13 cellular contexts compared by ENCODE assay signal in the genomic region with DNA sequence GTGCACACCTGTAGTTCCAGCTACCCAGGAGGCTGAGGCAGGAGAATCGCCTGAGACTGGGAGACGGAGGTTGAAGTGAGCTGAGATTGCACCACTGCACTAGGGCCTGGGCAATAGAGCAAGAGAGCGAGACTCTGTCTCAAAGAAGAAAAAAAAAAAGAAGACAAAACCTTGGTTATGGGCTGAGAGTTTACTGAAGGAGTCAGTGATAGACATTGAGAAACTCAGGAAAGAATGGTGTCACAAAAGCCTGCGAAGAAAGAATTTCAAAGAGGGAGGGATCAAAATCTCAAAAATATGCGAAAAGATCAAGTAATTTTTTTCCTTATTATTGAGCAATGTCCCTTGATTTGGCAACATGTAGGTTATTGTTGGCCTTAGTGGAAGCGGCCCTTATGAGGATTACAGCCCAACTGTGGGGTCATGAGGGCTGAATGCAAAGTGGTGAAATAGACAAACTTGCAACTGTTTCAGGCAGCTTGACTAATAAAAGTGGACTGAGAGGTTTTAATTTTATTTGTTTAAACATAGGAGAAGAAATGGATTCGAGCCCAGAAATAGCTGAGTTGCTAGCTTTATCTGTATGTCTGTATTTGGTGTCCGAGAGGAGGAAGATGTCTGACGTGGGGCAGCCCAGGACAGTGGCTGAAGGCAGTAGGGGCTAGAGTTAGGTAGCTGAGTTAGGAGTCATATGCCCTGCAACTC. TPM values are rescaled to one million over a fixed set of nuclear protein-coding genes. Genes with fewer than 3 reads are reported as not detected.
A peak's percentile ranks its signal among the peaks of the same experiment; 100 is the strongest.
DNase-seq lines count a peak whose midpoint lies in the region; ATAC-seq and TF ChIP-seq lines count a peak whose summit lies in the region.
"Had no signal": no experiment of that assay in that cellular context is flagged by ENCODE, and none has a peak within 500 bp of the region (broad histone marks: within the 10 kb centered on the region; RNA-seq: fewer than 3 reads in every experiment).

No MANE protein-coding gene starts in this region.

- no peaks in the 10 kb centered on the region for H3K9me3 ChIP-seq in tibial artery

- H3K36me3 Mint-ChIP-seq in brain, result peaks cover 34% of the 10 kb centered on the region
- peaks cover 7% of the 10 kb centered on the region for H3K36me3 Mint-ChIP-seq in activated CD8-positive, alpha-beta memory T cell treated with anti-CD3 and anti-CD28 coated beads, Interleukin-2, amount 10 ng/mL, durations not matched to agents 7 days and 5 days

- CTCF ChIA-PET in activated CD8-positive, alpha-beta memory T cell treated with anti-CD3 and anti-CD28 coated beads, Interleukin-2, amount 10 ng/mL, durations not matched to agents 7 days and 5 days (lab: Charles Lee), result interaction anchor here (0.7 to 1.1 kb wide), 2 partner anchors 26 to 169 kb away, joined by 3 to 5 read pairs; no protein-coding TSS in a partner anchor

- DNase-seq in HCEC 1CT, result peak; percentile 91
- DNase-seq in left colon, result peak in 1 of 2 donors; percentile 36
- DNase-seq in tibial artery, result peak; percentile 63 to 70
- no peak for DNase-seq in activated CD8-positive, alpha-beta memory T cell treated with anti-CD3 and anti-CD28 coated beads, Interleukin-2, amount 10 ng/mL, durations not matched to agents 7 days and 5 days
- DNase-seq: activated CD4-positive, CD25-positive, alpha-beta regulatory T cell treated with anti-CD3 and anti-CD28 coated beads, Interleukin-2, amount 50 U/mL, for 72 hours; activated gamma-delta T cell; naive thymus-derived CD8-positive, alpha-beta T cell; RPMI8226 had no signal

- peaks cover 8% of the 10 kb centered on the region for H3K4me1 Mint-ChIP-seq in brain
- H3K4me1 Mint-ChIP-seq in activated CD8-positive, alpha-beta memory T cell treated with anti-CD3 and anti-CD28 coated beads, Interleukin-2, amount 10 ng/mL, durations not matched to agents 7 days and 5 days, result no peaks in the 10 kb centered on the region
- H3K4me1 Mint-ChIP-seq: IgD-negative memory B cell; naive thymus-derived CD8-positive, alpha-beta T cell had no signal

- no peaks in the 10 kb centered on the region for H3K9me3 Mint-ChIP-seq in brain
- H3K9me3 Mint-ChIP-seq in activated CD8-positive, alpha-beta memory T cell treated with anti-CD3 and anti-CD28 coated beads, Interleukin-2, amount 10 ng/mL, durations not matched to agents 7 days and 5 days (ENCODE audit: low read depth), result no peaks in the 10 kb centered on the region
- H3K9me3 Mint-ChIP-seq: stimulated activated naive CD8-positive, alpha-beta T cell treated with anti-CD3 and anti-CD28 coated beads, Interleukin-15, Interleukin-2, amounts not matched to agents 100 ng/mL and 50 ng/mL, for 24 hours had no signal

- H3K4me3 Mint-ChIP-seq in brain, result peak overlapping the region in 1 of 5 experiments; percentile 61
- no peak overlapping the region for H3K4me3 Mint-ChIP-seq in activated CD8-positive, alpha-beta memory T cell treated with anti-CD3 and anti-CD28 coated beads, Interleukin-2, amount 10 ng/mL, durations not matched to agents 7 days and 5 days
- H3K4me3 Mint-ChIP-seq: IgD-negative memory B cell; naive thymus-derived CD8-positive, alpha-beta T cell; stimulated activated naive CD8-positive, alpha-beta T cell treated with anti-CD3 and anti-CD28 coated beads, Interleukin-15, Interleukin-2, amounts not matched to agents 100 ng/mL and 50 ng/mL, for 24 hours had no signal

- H3K36me3 ChIP-seq in tibial artery, result peaks cover 32 to 55% (median 32%) of the 10 kb centered on the region in 3 donors

- no peaks in the 10 kb centered on the region for H3K4me1 ChIP-seq in tibial artery

- peak overlapping the region in 4 of 5 experiments; percentile 9 to 90 (median 72) for H3K27ac Mint-ChIP-seq in brain
- H3K27ac Mint-ChIP-seq in activated CD8-positive, alpha-beta memory T cell treated with anti-CD3 and anti-CD28 coated beads, Interleukin-2, amount 10 ng/mL, durations not matched to agents 7 days and 5 days, result no peak overlapping the region
- H3K27ac Mint-ChIP-seq: stimulated activated naive CD8-positive, alpha-beta T cell treated with anti-CD3 and anti-CD28 coated beads, Interleukin-15, Interleukin-2, amounts not matched to agents 100 ng/mL and 50 ng/mL, for 24 hours had no signal

- ATAC-seq in left colon (peak; percentile 20), GM18909 (IDR thresholded peaks at IDR 0.05; ENCODE audit: poor library complexity, unreplicated experiment) (no peak), GM18858 (IDR thresholded peaks at IDR 0.05; ENCODE audit: unreplicated experiment) (no peak)
- no peak for ATAC-seq in activated CD8-positive, alpha-beta memory T cell treated with anti-CD3 and anti-CD28 coated beads, Interleukin-2, amount 10 ng/mL, durations not matched to agents 7 days and 5 days
- ATAC-seq: naive thymus-derived CD8-positive, alpha-beta T cell had no signal

- intact Hi-C loops in left colon (cut with DNase I, micrococcal nuclease) (no loop called here), tibial artery (cut with DNase I; ENCODE audit: low total_unique reads) (no loop called here)

- TF ChIP-seq CTCF in brain (conservative IDR thresholded peaks at IDR 0.05) (no peak), tibial artery (IDR thresholded peaks at IDR 0.05) (no peak)

- no peaks in the 10 kb centered on the region for H3K27me3 ChIP-seq in tibial artery

- no peaks in the 10 kb centered on the region for H3K27me3 Mint-ChIP-seq in brain
- no peaks in the 10 kb centered on the region for H3K27me3 Mint-ChIP-seq in activated CD8-positive, alpha-beta memory T cell treated with anti-CD3 and anti-CD28 coated beads, Interleukin-2, amount 10 ng/mL, durations not matched to agents 7 days and 5 days
- H3K27me3 Mint-ChIP-seq: IgD-negative memory B cell; naive thymus-derived CD8-positive, alpha-beta T cell; stimulated activated naive CD8-positive, alpha-beta T cell treated with anti-CD3 and anti-CD28 coated beads, Interleukin-15, Interleukin-2, amounts not matched to agents 100 ng/mL and 50 ng/mL, for 24 hours had no signal

- no peak overlapping the region for H3K4me3 ChIP-seq in tibial artery

- H3K27ac ChIP-seq in tibial artery, result peak overlapping the region in 1 of 2 donors; percentile 19

RNA-seq across cellular contexts. Expression of gene CELF6, which starts 18.8 kb away (rescaled TPM):
- polyA plus RNA-seq in brain (ENCODE audit: insufficient read depth, low read depth, low replicate concordance), result 8.6 TPM
- total RNA-seq in left colon, result 1 to 10 TPM; 1.1 to 1.2 TPM
- under 1 TPM; 0.29 to 0.33 TPM for total RNA-seq in activated CD8-positive, alpha-beta memory T cell treated with anti-CD3 and anti-CD28 coated beads, Interleukin-2, amount 10 ng/mL, durations not matched to agents 7 days and 5 days

RNA-seq across cellular contexts. Expression of gene HEXA, which starts 37.0 kb away (rescaled TPM):
- 56.1 TPM for polyA plus RNA-seq in brain (ENCODE audit: insufficient read depth, low read depth, low replicate concordance)
- total RNA-seq in left colon, result 100 to 1,000 TPM in 1 of 2 donors, 10 to 100 TPM in 1; 91.4 to 107 TPM
- total RNA-seq in activated CD8-positive, alpha-beta memory T cell treated with anti-CD3 and anti-CD28 coated beads, Interleukin-2, amount 10 ng/mL, durations not matched to agents 7 days and 5 days, result 10 to 100 TPM; 92.1 to 95.5 TPM

RNA-seq across cellular contexts. Expression of gene TMEM202, which starts 59.3 kb away (rescaled TPM):
- not detected for polyA plus RNA-seq in brain (ENCODE audit: insufficient read depth, low read depth, low replicate concordance)
- not detected for total RNA-seq in left colon
- not detected for total RNA-seq in activated CD8-positive, alpha-beta memory T cell treated with anti-CD3 and anti-CD28 coated beads, Interleukin-2, amount 10 ng/mL, durations not matched to agents 7 days and 5 days
- total RNA-seq: naive thymus-derived CD8-positive, alpha-beta T cell had no signal
- polyA plus RNA-seq: IgD-negative memory B cell; naive thymus-derived CD8-positive, alpha-beta T cell had no signal
